In genomic region chr2:61016392-61017002, GRCh38 we compare ENCODE assay signal across 8 cellular contexts. TPM values are rescaled to one million over a fixed set of nuclear protein-coding genes. Genes with fewer than 3 reads are reported as not detected.
DNase-seq lines count a peak whose midpoint lies in the region; ATAC-seq lines count a peak whose summit lies in the region.

No MANE protein-coding gene starts in this region.

- ATAC-seq in HG03103 (IDR thresholded peaks at IDR 0.05; ENCODE audit: low read depth, unreplicated experiment) (peak; percentile 1), HG02970 (IDR thresholded peaks at IDR 0.05; ENCODE audit: low FRiP score, unreplicated experiment) (no peak)

- H3K27me3 ChIP-seq in iPS-20b (ENCODE audit: insufficient read depth, low read length), result no peaks in the 10 kb centered on the region

- H3K27ac ChIP-seq in iPS-20b (ENCODE audit: low read length), result no peak overlapping the region

- peak; percentile 48 for DNase-seq in activated T-cell treated with anti-CD3 and anti-CD28 coated beads for 48 hours (ENCODE audit: low read depth)
- no peak for DNase-seq in activated T-cell treated with anti-CD3 and anti-CD28 coated beads, Interleukin-2, amount 50 U/mL, for 1 hour
- no peak for DNase-seq in activated T-helper 1 cell treated with anti-CD3 and anti-CD28 coated beads, Interleukin-12 subunit alpha, Interleukin-12 subunit beta, Interleukin-2, Interleukin-4 antibody, amounts not matched to agents 30 ng/mL and 10 ng/mL and 1 ng/mL, durations not matched to agents 14 hours and 24 hours and 36 hours (ENCODE audit: low spot score)
- peak; percentile 50 for DNase-seq in stimulated activated CD4-positive, alpha-beta T cell treated with anti-CD3 and anti-CD28 coated beads, Interleukin-2, amount 100 ng/mL, for 24 hours
- DNase-seq in HuH-7 (ENCODE audit: low spot score), result no peak

- peaks cover 5% of the 10 kb centered on the region for H3K36me3 Mint-ChIP-seq in activated T-helper 1 cell treated with anti-CD3 and anti-CD28 coated beads, Interleukin-12 subunit alpha, Interleukin-12 subunit beta, Interleukin-2, Interleukin-4 antibody, amounts not matched to agents 30 ng/mL and 10 ng/mL and 1 ng/mL, durations not matched to agents 14 hours and 24 hours and 36 hours (ENCODE audit: low read depth)

- no peaks in the 10 kb centered on the region for H3K27me3 Mint-ChIP-seq in activated T-helper 1 cell treated with anti-CD3 and anti-CD28 coated beads, Interleukin-12 subunit alpha, Interleukin-12 subunit beta, Interleukin-2, Interleukin-4 antibody, amounts not matched to agents 30 ng/mL and 10 ng/mL and 1 ng/mL, durations not matched to agents 14 hours and 24 hours and 36 hours (ENCODE audit: insufficient read depth)

- H3K9ac ChIP-seq in iPS-20b (ENCODE audit: low read depth, low read length), result peak overlapping the region; percentile 98

- no peaks in the 10 kb centered on the region for H3K9me3 Mint-ChIP-seq in activated T-helper 1 cell treated with anti-CD3 and anti-CD28 coated beads, Interleukin-12 subunit alpha, Interleukin-12 subunit beta, Interleukin-2, Interleukin-4 antibody, amounts not matched to agents 30 ng/mL and 10 ng/mL and 1 ng/mL, durations not matched to agents 14 hours and 24 hours and 36 hours

- intact Hi-C loops in activated T-helper 1 cell treated with anti-CD3 and anti-CD28 coated beads, Interleukin-12 subunit alpha, Interleukin-12 subunit beta, Interleukin-2, Interleukin-4 antibody, amounts not matched to agents 30 ng/mL and 10 ng/mL and 1 ng/mL, durations not matched to agents 14 hours and 24 hours and 36 hours (cut with micrococcal nuclease), result loop anchor here (1.0 to 5.0 kb wide), 14 partner anchors 39 to 1186 kb away; partner anchors contain the start of genes FAM161A, PAPOLG, REL and SANBR

- peaks cover 37% of the 10 kb centered on the region for H3K4me1 Mint-ChIP-seq in activated T-helper 1 cell treated with anti-CD3 and anti-CD28 coated beads, Interleukin-12 subunit alpha, Interleukin-12 subunit beta, Interleukin-2, Interleukin-4 antibody, amounts not matched to agents 30 ng/mL and 10 ng/mL and 1 ng/mL, durations not matched to agents 14 hours and 24 hours and 36 hours (ENCODE audit: low read depth)

- H3K4me1 ChIP-seq in iPS-20b (ENCODE audit: insufficient read depth, low read length), result peaks cover 4% of the 10 kb centered on the region; the same call in 1 of the 2 replicates

- H3K27ac Mint-ChIP-seq in activated T-helper 1 cell treated with anti-CD3 and anti-CD28 coated beads, Interleukin-12 subunit alpha, Interleukin-12 subunit beta, Interleukin-2, Interleukin-4 antibody, amounts not matched to agents 30 ng/mL and 10 ng/mL and 1 ng/mL, durations not matched to agents 14 hours and 24 hours and 36 hours, result peak overlapping the region; percentile 96

- H3K4me3 Mint-ChIP-seq in activated T-helper 1 cell treated with anti-CD3 and anti-CD28 coated beads, Interleukin-12 subunit alpha, Interleukin-12 subunit beta, Interleukin-2, Interleukin-4 antibody, amounts not matched to agents 30 ng/mL and 10 ng/mL and 1 ng/mL, durations not matched to agents 14 hours and 24 hours and 36 hours, result peak overlapping the region; percentile 97

- H3K4me3 ChIP-seq in iPS-20b (ENCODE audit: low read length), result peak overlapping the region; percentile 99

- H3K9me3 ChIP-seq in iPS-20b (ENCODE audit: insufficient read depth, low read depth, low read length), result no peaks in the 10 kb centered on the region

- H3K36me3 ChIP-seq in iPS-20b (ENCODE audit: insufficient read depth, low read depth, low read length), result peaks cover 4% of the 10 kb centered on the region; the same call in 1 of the 2 replicates

RNA-seq across cellular contexts. Expression of gene PEX13, which starts 1.0 kb away (rescaled TPM):
- total RNA-seq in activated T-helper 1 cell treated with anti-CD3 and anti-CD28 coated beads, Interleukin-12 subunit alpha, Interleukin-12 subunit beta, Interleukin-2, Interleukin-4 antibody, amounts not matched to agents 30 ng/mL and 10 ng/mL and 1 ng/mL, durations not matched to agents 14 hours and 24 hours and 36 hours, result 15.9 and 20.0 TPM in 2 replicates

RNA-seq across cellular contexts. Expression of gene PUS10, which starts 1.6 kb away (rescaled TPM):
- 5.9 and 7.6 TPM in 2 replicates for total RNA-seq in activated T-helper 1 cell treated with anti-CD3 and anti-CD28 coated beads, Interleukin-12 subunit alpha, Interleukin-12 subunit beta, Interleukin-2, Interleukin-4 antibody, amounts not matched to agents 30 ng/mL and 10 ng/mL and 1 ng/mL, durations not matched to agents 14 hours and 24 hours and 36 hours

RNA-seq across cellular contexts. Expression of gene SANBR, which starts 49.2 kb away (rescaled TPM):
- total RNA-seq in activated T-helper 1 cell treated with anti-CD3 and anti-CD28 coated beads, Interleukin-12 subunit alpha, Interleukin-12 subunit beta, Interleukin-2, Interleukin-4 antibody, amounts not matched to agents 30 ng/mL and 10 ng/mL and 1 ng/mL, durations not matched to agents 14 hours and 24 hours and 36 hours, result 2.0 and 2.2 TPM in 2 replicates

Comparison
In these comparisons a context has a peak if more than half of its experiments do, and no peak if none do; other contexts are left out.
1. DNase-seq: peak in activated T-cell treated with anti-CD3 and anti-CD28 coated beads for 48 hours (single experiment) and stimulated activated CD4-positive, alpha-beta T cell treated with anti-CD3 and anti-CD28 coated beads, Interleukin-2, amount 100 ng/mL, for 24 hours (2 of 2); none in activated T-cell treated with anti-CD3 and anti-CD28 coated beads, Interleukin-2, amount 50 U/mL, for 1 hour (single experiment), activated T-helper 1 cell treated with anti-CD3 and anti-CD28 coated beads, Interleukin-12 subunit alpha, Interleukin-12 subunit beta, Interleukin-2, Interleukin-4 antibody, amounts not matched to agents 30 ng/mL and 10 ng/mL and 1 ng/mL, durations not matched to agents 14 hours and 24 hours and 36 hours (single experiment) and HuH-7 (single experiment).